ENCODE assay signal across 1 cellular context in genomic region chr20:17568972-17569471, GRCh38.
TF ChIP-seq lines count a peak whose summit lies in the region.

No MANE protein-coding gene starts in this region.

TF ChIP-seq in HepG2, 621 proteins besides CTCF, POLR2A, EP300 and RAD21 (continued from another document and continues in another):
- TF ChIP-seq, protein P1, sequence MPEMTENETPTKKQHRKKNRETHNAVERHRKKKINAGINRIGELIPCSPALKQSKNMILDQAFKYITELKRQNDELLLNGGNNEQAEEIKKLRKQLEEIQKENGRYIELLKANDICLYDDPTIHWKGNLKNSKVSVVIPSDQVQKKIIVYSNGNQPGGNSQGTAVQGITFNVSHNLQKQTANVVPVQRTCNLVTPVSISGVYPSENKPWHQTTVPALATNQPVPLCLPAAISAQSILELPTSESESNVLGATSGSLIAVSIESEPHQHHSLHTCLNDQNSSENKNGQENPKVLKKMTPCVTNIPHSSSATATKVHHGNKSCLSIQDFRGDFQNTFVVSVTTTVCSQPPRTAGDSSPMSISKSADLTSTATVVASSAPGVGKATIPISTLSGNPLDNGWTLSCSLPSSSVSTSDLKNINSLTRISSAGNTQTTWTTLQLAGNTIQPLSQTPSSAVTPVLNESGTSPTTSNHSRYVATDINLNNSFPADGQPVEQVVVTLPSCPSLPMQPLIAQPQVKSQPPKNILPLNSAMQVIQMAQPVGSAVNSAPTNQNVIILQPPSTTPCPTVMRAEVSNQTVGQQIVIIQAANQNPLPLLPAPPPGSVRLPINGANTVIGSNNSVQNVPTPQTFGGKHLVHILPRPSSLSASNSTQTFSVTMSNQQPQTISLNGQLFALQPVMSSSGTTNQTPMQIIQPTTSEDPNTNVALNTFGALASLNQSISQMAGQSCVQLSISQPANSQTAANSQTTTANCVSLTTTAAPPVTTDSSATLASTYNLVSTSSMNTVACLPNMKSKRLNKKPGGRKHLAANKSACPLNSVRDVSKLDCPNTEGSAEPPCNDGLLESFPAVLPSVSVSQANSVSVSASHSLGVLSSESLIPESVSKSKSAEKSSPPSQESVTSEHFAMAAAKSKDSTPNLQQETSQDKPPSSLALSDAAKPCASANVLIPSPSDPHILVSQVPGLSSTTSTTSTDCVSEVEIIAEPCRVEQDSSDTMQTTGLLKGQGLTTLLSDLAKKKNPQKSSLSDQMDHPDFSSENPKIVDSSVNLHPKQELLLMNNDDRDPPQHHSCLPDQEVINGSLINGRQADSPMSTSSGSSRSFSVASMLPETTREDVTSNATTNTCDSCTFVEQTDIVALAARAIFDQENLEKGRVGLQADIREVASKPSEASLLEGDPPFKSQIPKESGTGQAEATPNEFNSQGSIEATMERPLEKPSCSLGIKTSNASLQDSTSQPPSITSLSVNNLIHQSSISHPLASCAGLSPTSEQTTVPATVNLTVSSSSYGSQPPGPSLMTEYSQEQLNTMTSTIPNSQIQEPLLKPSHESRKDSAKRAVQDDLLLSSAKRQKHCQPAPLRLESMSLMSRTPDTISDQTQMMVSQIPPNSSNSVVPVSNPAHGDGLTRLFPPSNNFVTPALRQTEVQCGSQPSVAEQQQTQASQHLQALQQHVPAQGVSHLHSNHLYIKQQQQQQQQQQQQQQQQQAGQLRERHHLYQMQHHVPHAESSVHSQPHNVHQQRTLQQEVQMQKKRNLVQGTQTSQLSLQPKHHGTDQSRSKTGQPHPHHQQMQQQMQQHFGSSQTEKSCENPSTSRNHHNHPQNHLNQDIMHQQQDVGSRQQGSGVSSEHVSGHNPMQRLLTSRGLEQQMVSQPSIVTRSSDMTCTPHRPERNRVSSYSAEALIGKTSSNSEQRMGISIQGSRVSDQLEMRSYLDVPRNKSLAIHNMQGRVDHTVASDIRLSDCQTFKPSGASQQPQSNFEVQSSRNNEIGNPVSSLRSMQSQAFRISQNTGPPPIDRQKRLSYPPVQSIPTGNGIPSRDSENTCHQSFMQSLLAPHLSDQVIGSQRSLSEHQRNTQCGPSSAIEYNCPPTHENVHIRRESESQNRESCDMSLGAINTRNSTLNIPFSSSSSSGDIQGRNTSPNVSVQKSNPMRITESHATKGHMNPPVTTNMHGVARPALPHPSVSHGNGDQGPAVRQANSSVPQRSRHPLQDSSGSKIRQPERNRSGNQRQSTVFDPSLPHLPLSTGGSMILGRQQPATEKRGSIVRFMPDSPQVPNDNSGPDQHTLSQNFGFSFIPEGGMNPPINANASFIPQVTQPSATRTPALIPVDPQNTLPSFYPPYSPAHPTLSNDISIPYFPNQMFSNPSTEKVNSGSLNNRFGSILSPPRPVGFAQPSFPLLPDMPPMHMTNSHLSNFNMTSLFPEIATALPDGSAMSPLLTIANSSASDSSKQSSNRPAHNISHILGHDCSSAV (CRISPR knock-in tag; IDR thresholded peaks at IDR 0.05; ENCODE audit: borderline replicate concordance) = no peak
- no peak for TF ChIP-seq NR3C1 (CRISPR knock-in tag; IDR thresholded peaks at IDR 0.05)
- TF ChIP-seq FLYWCH1 (CRISPR knock-in tag; IDR thresholded peaks at IDR 0.05) = no peak
- no peak for TF ChIP-seq PAWR (CRISPR knock-in tag; IDR thresholded peaks at IDR 0.05; ENCODE audit: borderline replicate concordance)
- TF ChIP-seq, protein P2, sequence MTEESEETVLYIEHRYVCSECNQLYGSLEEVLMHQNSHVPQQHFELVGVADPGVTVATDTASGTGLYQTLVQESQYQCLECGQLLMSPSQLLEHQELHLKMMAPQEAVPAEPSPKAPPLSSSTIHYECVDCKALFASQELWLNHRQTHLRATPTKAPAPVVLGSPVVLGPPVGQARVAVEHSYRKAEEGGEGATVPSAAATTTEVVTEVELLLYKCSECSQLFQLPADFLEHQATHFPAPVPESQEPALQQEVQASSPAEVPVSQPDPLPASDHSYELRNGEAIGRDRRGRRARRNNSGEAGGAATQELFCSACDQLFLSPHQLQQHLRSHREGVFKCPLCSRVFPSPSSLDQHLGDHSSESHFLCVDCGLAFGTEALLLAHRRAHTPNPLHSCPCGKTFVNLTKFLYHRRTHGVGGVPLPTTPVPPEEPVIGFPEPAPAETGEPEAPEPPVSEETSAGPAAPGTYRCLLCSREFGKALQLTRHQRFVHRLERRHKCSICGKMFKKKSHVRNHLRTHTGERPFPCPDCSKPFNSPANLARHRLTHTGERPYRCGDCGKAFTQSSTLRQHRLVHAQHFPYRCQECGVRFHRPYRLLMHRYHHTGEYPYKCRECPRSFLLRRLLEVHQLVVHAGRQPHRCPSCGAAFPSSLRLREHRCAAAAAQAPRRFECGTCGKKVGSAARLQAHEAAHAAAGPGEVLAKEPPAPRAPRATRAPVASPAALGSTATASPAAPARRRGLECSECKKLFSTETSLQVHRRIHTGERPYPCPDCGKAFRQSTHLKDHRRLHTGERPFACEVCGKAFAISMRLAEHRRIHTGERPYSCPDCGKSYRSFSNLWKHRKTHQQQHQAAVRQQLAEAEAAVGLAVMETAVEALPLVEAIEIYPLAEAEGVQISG (CRISPR knock-in tag; IDR thresholded peaks at IDR 0.05) = peak; percentile 71
- peak; percentile 66 for TF ChIP-seq ZNF777 (CRISPR knock-in tag; IDR thresholded peaks at IDR 0.05)
- no peak for TF ChIP-seq ZNF547 (CRISPR knock-in tag; IDR thresholded peaks at IDR 0.05)
- TF ChIP-seq MED8 (CRISPR knock-in tag; IDR thresholded peaks at IDR 0.05; ENCODE audit: insufficient replicate concordance) = no peak
- TF ChIP-seq TERF1 (CRISPR knock-in tag; IDR thresholded peaks at IDR 0.05) = no peak
- TF ChIP-seq HOXA9 (CRISPR knock-in tag; IDR thresholded peaks at IDR 0.05; ENCODE audit: borderline replicate concordance) = no peak
- no peak for TF ChIP-seq ZNF850 (CRISPR knock-in tag; conservative IDR thresholded peaks at IDR 0.05)
- TF ChIP-seq KLF13 (CRISPR knock-in tag; IDR thresholded peaks at IDR 0.05) = peak; percentile 43; the same call in 1 of the 2 replicates
- TF ChIP-seq, protein P3, sequence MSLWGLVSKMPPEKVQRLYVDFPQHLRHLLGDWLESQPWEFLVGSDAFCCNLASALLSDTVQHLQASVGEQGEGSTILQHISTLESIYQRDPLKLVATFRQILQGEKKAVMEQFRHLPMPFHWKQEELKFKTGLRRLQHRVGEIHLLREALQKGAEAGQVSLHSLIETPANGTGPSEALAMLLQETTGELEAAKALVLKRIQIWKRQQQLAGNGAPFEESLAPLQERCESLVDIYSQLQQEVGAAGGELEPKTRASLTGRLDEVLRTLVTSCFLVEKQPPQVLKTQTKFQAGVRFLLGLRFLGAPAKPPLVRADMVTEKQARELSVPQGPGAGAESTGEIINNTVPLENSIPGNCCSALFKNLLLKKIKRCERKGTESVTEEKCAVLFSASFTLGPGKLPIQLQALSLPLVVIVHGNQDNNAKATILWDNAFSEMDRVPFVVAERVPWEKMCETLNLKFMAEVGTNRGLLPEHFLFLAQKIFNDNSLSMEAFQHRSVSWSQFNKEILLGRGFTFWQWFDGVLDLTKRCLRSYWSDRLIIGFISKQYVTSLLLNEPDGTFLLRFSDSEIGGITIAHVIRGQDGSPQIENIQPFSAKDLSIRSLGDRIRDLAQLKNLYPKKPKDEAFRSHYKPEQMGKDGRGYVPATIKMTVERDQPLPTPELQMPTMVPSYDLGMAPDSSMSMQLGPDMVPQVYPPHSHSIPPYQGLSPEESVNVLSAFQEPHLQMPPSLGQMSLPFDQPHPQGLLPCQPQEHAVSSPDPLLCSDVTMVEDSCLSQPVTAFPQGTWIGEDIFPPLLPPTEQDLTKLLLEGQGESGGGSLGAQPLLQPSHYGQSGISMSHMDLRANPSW (CRISPR knock-in tag; IDR thresholded peaks at IDR 0.05; ENCODE audit: borderline replicate concordance) = no peak
- TF ChIP-seq NFKB2 (CRISPR knock-in tag; IDR thresholded peaks at IDR 0.05; ENCODE audit: borderline replicate concordance) = peak; percentile 86
- TF ChIP-seq, protein P4, sequence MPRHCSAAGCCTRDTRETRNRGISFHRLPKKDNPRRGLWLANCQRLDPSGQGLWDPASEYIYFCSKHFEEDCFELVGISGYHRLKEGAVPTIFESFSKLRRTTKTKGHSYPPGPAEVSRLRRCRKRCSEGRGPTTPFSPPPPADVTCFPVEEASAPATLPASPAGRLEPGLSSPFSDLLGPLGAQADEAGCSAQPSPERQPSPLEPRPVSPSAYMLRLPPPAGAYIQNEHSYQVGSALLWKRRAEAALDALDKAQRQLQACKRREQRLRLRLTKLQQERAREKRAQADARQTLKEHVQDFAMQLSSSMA (CRISPR knock-in tag; IDR thresholded peaks at IDR 0.05) = no peak
- TF ChIP-seq MED13 (CRISPR knock-in tag; IDR thresholded peaks at IDR 0.05) = 0 out of 2 replicates have a peak, but pooled peaks have one; percentile 45
- no peak for TF ChIP-seq ZKSCAN1 (IDR thresholded peaks at IDR 0.05; ENCODE audit: low read length)
- TF ChIP-seq ZNF891 (CRISPR knock-in tag; IDR thresholded peaks at IDR 0.05) = 0 out of 2 replicates have a peak, but pooled peaks have one; percentile 30
- TF ChIP-seq ZNF274 (CRISPR knock-in tag; IDR thresholded peaks at IDR 0.05) = no peak
- peak; percentile 60 for TF ChIP-seq RBFOX2 (IDR thresholded peaks at IDR 0.05; ENCODE audit: low read depth, low read length)
- TF ChIP-seq ETV5 (CRISPR knock-in tag; IDR thresholded peaks at IDR 0.05; ENCODE audit: borderline replicate concordance) = no peak; the same call in 1 of the 2 replicates
- no peak for TF ChIP-seq ZNF501 (CRISPR knock-in tag; IDR thresholded peaks at IDR 0.05)
- no peak for TF ChIP-seq TOPORS (CRISPR knock-in tag; IDR thresholded peaks at IDR 0.05)
- no peak for TF ChIP-seq ZNF441 (CRISPR knock-in tag; IDR thresholded peaks at IDR 0.05; ENCODE audit: borderline replicate concordance)
- TF ChIP-seq, protein P5, sequence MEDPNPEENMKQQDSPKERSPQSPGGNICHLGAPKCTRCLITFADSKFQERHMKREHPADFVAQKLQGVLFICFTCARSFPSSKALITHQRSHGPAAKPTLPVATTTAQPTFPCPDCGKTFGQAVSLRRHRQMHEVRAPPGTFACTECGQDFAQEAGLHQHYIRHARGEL (CRISPR knock-in tag; IDR thresholded peaks at IDR 0.05) = no peak
- no peak for TF ChIP-seq ZNF598 (CRISPR knock-in tag; IDR thresholded peaks at IDR 0.05; ENCODE audit: borderline replicate concordance)
- TF ChIP-seq MYC (CRISPR knock-in tag; IDR thresholded peaks at IDR 0.05; ENCODE audit: borderline replicate concordance) = 0 out of 2 replicates have a peak, but pooled peaks have one; percentile 28
- no peak for TF ChIP-seq FOXP1 (IDR thresholded peaks at IDR 0.05)
- TF ChIP-seq FOXP1 (CRISPR knock-in tag; IDR thresholded peaks at IDR 0.05) = peak; percentile 32; the same call in 1 of the 2 replicates
- TF ChIP-seq, protein P6, sequence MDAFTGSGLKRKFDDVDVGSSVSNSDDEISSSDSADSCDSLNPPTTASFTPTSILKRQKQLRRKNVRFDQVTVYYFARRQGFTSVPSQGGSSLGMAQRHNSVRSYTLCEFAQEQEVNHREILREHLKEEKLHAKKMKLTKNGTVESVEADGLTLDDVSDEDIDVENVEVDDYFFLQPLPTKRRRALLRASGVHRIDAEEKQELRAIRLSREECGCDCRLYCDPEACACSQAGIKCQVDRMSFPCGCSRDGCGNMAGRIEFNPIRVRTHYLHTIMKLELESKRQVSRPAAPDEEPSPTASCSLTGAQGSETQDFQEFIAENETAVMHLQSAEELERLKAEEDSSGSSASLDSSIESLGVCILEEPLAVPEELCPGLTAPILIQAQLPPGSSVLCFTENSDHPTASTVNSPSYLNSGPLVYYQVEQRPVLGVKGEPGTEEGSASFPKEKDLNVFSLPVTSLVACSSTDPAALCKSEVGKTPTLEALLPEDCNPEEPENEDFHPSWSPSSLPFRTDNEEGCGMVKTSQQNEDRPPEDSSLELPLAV (CRISPR knock-in tag; conservative IDR thresholded peaks at IDR 0.05; ENCODE audit: low read depth) = no peak
- TF ChIP-seq NAIF1 (CRISPR knock-in tag; IDR thresholded peaks at IDR 0.05; ENCODE audit: borderline replicate concordance) = peak; percentile 52
- TF ChIP-seq, protein P7, sequence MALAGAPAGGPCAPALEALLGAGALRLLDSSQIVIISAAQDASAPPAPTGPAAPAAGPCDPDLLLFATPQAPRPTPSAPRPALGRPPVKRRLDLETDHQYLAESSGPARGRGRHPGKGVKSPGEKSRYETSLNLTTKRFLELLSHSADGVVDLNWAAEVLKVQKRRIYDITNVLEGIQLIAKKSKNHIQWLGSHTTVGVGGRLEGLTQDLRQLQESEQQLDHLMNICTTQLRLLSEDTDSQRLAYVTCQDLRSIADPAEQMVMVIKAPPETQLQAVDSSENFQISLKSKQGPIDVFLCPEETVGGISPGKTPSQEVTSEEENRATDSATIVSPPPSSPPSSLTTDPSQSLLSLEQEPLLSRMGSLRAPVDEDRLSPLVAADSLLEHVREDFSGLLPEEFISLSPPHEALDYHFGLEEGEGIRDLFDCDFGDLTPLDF (CRISPR knock-in tag; IDR thresholded peaks at IDR 0.05) = 0 out of 2 replicates have a peak, but pooled peaks have one; percentile 39
- TF ChIP-seq ZNF672 (CRISPR knock-in tag; IDR thresholded peaks at IDR 0.05) = no peak
- TF ChIP-seq ZNF121 (CRISPR knock-in tag; IDR thresholded peaks at IDR 0.05) = peak; percentile 79; the same call in 1 of the 2 replicates
